Comparison of ENCODE assay signal across 8 cellular contexts in genomic region chr11:117096140-117096972, GRCh38. TPM values are rescaled to one million over a fixed set of nuclear protein-coding genes. Genes with fewer than 3 reads are reported as not detected.
DNase-seq lines count a peak whose midpoint lies in the region; ATAC-seq and TF ChIP-seq lines count a peak whose summit lies in the region.

No MANE protein-coding gene starts in this region.

- H3K4me1 Mint-ChIP-seq in type B pancreatic cell (ENCODE audit: unreplicated experiment) = peaks cover 35% of the 10 kb centered on the region

- H3K27ac Mint-ChIP-seq in type B pancreatic cell = peak overlapping the region; percentile 97

- peaks cover 3% of the 10 kb centered on the region for H3K27me3 Mint-ChIP-seq in type B pancreatic cell

- H3K9me3 ChIP-seq in duodenal mucosa (ENCODE audit: control insufficient read depth in 1 of 2, low read length in 2 of 2) (no peaks in the 10 kb centered on the region), mucosa of rectum (ENCODE audit: control insufficient read depth in 2 of 2, low read length in 2 of 2) (no peaks in the 10 kb centered on the region)

- no peak for TF ChIP-seq CTCF in HL-60 (IDR thresholded peaks at IDR 0.05; ENCODE audit: insufficient read depth, low read length)
- TF ChIP-seq CTCF in WI38 (IDR thresholded peaks at IDR 0.05; ENCODE audit: low read depth, low read length) = no peak
- TF ChIP-seq CTCF in type B pancreatic cell (conservative IDR thresholded peaks at IDR 0.05) = no peak

- DNase-seq in SIG-M5 treated with dmso at 0.1 percent for 504 hours (lab: John Stamatoyannopoulos, UW; ENCODE audit: unreplicated experiment) (peak; percentile 82), SIG-M5 (lab: John Stamatoyannopoulos, UW) (no peak), HL-60 (ENCODE audit: low read depth in 1 of 2, low spot score in 1 of 2) (peak; percentile 33 to 56), type B pancreatic cell (ENCODE audit: extremely low spot score, unreplicated experiment) (no peak)

- H3K4me3 ChIP-seq in HL-60 (replicated peaks; ENCODE audit: insufficient read depth, low read length) (peak overlapping the region; percentile 84), WI38 (ENCODE audit: low read depth, low read length) (peak overlapping the region; percentile 94), duodenal mucosa (ENCODE audit: low read depth in 1 of 2, low read length in 2 of 2) (peak overlapping the region; percentile 83 to 93), mucosa of rectum (ENCODE audit: low read length in 2 of 2) (peak overlapping the region; percentile 84 to 91)

- H3K9me3 Mint-ChIP-seq in type B pancreatic cell = peaks cover 8% of the 10 kb centered on the region

- peak overlapping the region; percentile 30 to 34 for H3K9ac ChIP-seq in duodenal mucosa (ENCODE audit: low read depth in 1 of 2, low read length in 2 of 2)
- H3K9ac ChIP-seq in mucosa of rectum (ENCODE audit: low read depth in 1 of 2, low read length in 2 of 2) = peak overlapping the region; percentile 27 to 89

- H3K27me3 ChIP-seq in HL-60 (ENCODE audit: insufficient read depth, poor library complexity, severe bottlenecking) = no peaks in the 10 kb centered on the region
- H3K27me3 ChIP-seq in duodenal mucosa (ENCODE audit: control insufficient read depth in 1 of 2, insufficient read depth in 2 of 2, low read length in 2 of 2) = no peaks in the 10 kb centered on the region
- no peaks in the 10 kb centered on the region for H3K27me3 ChIP-seq in mucosa of rectum (ENCODE audit: control insufficient read depth in 2 of 2, insufficient read depth in 2 of 2, low read length in 2 of 2)

- H3K27ac ChIP-seq in HL-60 (replicated peaks) = peak overlapping the region; percentile 77
- H3K27ac ChIP-seq in duodenal mucosa (ENCODE audit: low read depth, low read length) = peak overlapping the region; percentile 17
- H3K27ac ChIP-seq in mucosa of rectum (ENCODE audit: low read depth in 2 of 2, low read length in 2 of 2) = peak overlapping the region; percentile 56 to 89

- peak overlapping the region; percentile 100 for H3K4me3 Mint-ChIP-seq in type B pancreatic cell

- H3K36me3 ChIP-seq in duodenal mucosa (ENCODE audit: control insufficient read depth in 1 of 2, insufficient read depth in 2 of 2, low read length in 2 of 2) = no peaks in the 10 kb centered on the region
- H3K36me3 ChIP-seq in mucosa of rectum (ENCODE audit: control insufficient read depth in 2 of 2, insufficient read depth in 2 of 2, low read length in 2 of 2) = no peaks in the 10 kb centered on the region

- ATAC-seq in GM21576 (IDR thresholded peaks at IDR 0.05; ENCODE audit: unreplicated experiment) = no peak

- peaks cover 30 to 49% of the 10 kb centered on the region in 2 donors for H3K4me1 ChIP-seq in duodenal mucosa (ENCODE audit: control insufficient read depth in 1 of 2, insufficient read depth in 2 of 2, low read length in 2 of 2)
- peaks cover 28 to 33% of the 10 kb centered on the region in 2 donors for H3K4me1 ChIP-seq in mucosa of rectum (ENCODE audit: control insufficient read depth in 2 of 2, insufficient read depth in 2 of 2, low read length in 2 of 2)

- peaks cover 12% of the 10 kb centered on the region for H3K36me3 Mint-ChIP-seq in type B pancreatic cell

RNA-seq across cellular contexts. Expression of gene SIK3, which starts 1.9 kb away (rescaled TPM):
- total RNA-seq in type B pancreatic cell (ENCODE audit: low replicate concordance) = 39.0 and 39.9 TPM in 2 replicates

RNA-seq across cellular contexts. Expression of gene PAFAH1B2, which starts 47.7 kb away (rescaled TPM):
- total RNA-seq in type B pancreatic cell (ENCODE audit: low replicate concordance) = 94.5 and 101 TPM in 2 replicates

Comparison
In these comparisons a context has a peak if more than half of its experiments do, and no peak if none do; other contexts are left out.
1. DNase-seq: peak in SIG-M5 treated with dmso at 0.1 percent for 504 hours (single experiment) and HL-60 (2 of 2); none in SIG-M5 (single experiment) and type B pancreatic cell (single experiment).
2. H3K27ac ChIP-seq: peak in every context shown above with its lines; median percentile 77 in HL-60; 72 in mucosa of rectum; 17 in duodenal mucosa.
3. Peak in every context shown above with its lines, with median percentiles within 50 percentile points of each other: H3K4me3 ChIP-seq.